ENCODE assay signal across 10 cellular contexts in genomic region chr17:73591278-73592078, GRCh38. TPM values are rescaled to one million over a fixed set of nuclear protein-coding genes. Genes with fewer than 3 reads are reported as not detected.
DNase-seq lines count a peak whose midpoint lies in the region; ATAC-seq, FAIRE-seq and TF ChIP-seq lines count a peak whose summit lies in the region.
"Had no signal": no experiment of that assay in that cellular context is flagged by ENCODE, and none has a peak within 500 bp of the region (broad histone marks: within the 10 kb centered on the region; RNA-seq: fewer than 3 reads in every experiment).

No MANE protein-coding gene starts in this region.

- H3K27me3 ChIP-seq in Peyer's patch, result no peaks in the 10 kb centered on the region

- ATAC-seq in HG02588 (IDR thresholded peaks at IDR 0.05; ENCODE audit: unreplicated experiment), result peak; percentile 71
- ATAC-seq in central memory CD8-positive, alpha-beta T cell (replicated peaks; ENCODE audit: extremely low read depth, poor library complexity, severe bottlenecking), result peak; percentile 88

- DNase-seq in GM12892 (ENCODE audit: insufficient read length), result peak; percentile 46
- DNase-seq in Peyer's patch, result peak in 2 of 3 donors; percentile 81 to 85
- peak in 1 of 2 donors; percentile 51 for DNase-seq in central memory CD8-positive, alpha-beta T cell (ENCODE audit: low spot score in 2 of 2)
- no peak for DNase-seq in MCF 10A (ENCODE audit: unreplicated experiment)
- no peak for DNase-seq in SK-N-DZ (ENCODE audit: low spot score)
- no peak for DNase-seq in NCI-H2171 (lab: John Stamatoyannopoulos, UW)
- no peak for DNase-seq in HFFc6
- DNase-seq: erythroblast had no signal

- FAIRE-seq in GM12892 (lab: Jason Lieb, UNC), result peak; percentile 77

- no peak for TF ChIP-seq CTCF in Peyer's patch (IDR thresholded peaks at IDR 0.05)
- TF ChIP-seq CTCF in MCF 10A (IDR thresholded peaks at IDR 0.05; ENCODE audit: unreplicated experiment), result no peak
- no peak for TF ChIP-seq CTCF in HFFc6 (IDR thresholded peaks at IDR 0.05)

- no TSS peak for BruUV-seq in MCF 10A (replicated peaks; lab: Mats Ljungman, UMichigan)

- intact Hi-C loops in MCF 10A (cut with micrococcal nuclease), result no loop called here

- H3K36me3 ChIP-seq in Peyer's patch, result no peaks in the 10 kb centered on the region

- peaks cover 34% of the 10 kb centered on the region for H3K4me1 Mint-ChIP-seq in central memory CD8-positive, alpha-beta T cell
- H3K4me1 Mint-ChIP-seq in MCF 10A (ENCODE audit: insufficient read depth, unreplicated experiment), result peaks cover 5% of the 10 kb centered on the region
- no peaks in the 10 kb centered on the region for H3K4me1 Mint-ChIP-seq in HFFc6 (ENCODE audit: low read depth)

- peak overlapping the region; percentile 67 for H3K27ac Mint-ChIP-seq in central memory CD8-positive, alpha-beta T cell (ENCODE audit: low read depth)
- H3K27ac Mint-ChIP-seq in MCF 10A (ENCODE audit: low read depth, unreplicated experiment), result no peak overlapping the region
- H3K27ac Mint-ChIP-seq in HFFc6, result no peak overlapping the region

- no peaks in the 10 kb centered on the region for H3K27me3 Mint-ChIP-seq in central memory CD8-positive, alpha-beta T cell
- H3K27me3 Mint-ChIP-seq in MCF 10A (ENCODE audit: insufficient read depth, unreplicated experiment) (peaks cover 16% of the 10 kb centered on the region), HFFc6 (ENCODE audit: insufficient read depth) (no peaks in the 10 kb centered on the region; the same call in 1 of the 2 replicates)

- peak overlapping the region in 2 of 4 donors; percentile 69 to 86 for H3K27ac ChIP-seq in Peyer's patch
- H3K27ac ChIP-seq: SK-N-MC had no signal

- POLR2A ChIA-PET in MCF 10A (lab: Yijun Ruan, JAX), result no interaction called here

- peak overlapping the region; percentile 64 for H3K4me3 Mint-ChIP-seq in central memory CD8-positive, alpha-beta T cell
- H3K4me3 Mint-ChIP-seq in MCF 10A (ENCODE audit: unreplicated experiment) (no peak overlapping the region), HFFc6 (no peak overlapping the region)

- H3K4me1 ChIP-seq in Peyer's patch, result peaks cover 0 to 65% (median 27%) of the 10 kb centered on the region in 4 donors

- peaks cover 5% of the 10 kb centered on the region for H3K36me3 Mint-ChIP-seq in central memory CD8-positive, alpha-beta T cell (ENCODE audit: insufficient read depth)
- no peaks in the 10 kb centered on the region for H3K36me3 Mint-ChIP-seq in MCF 10A (ENCODE audit: insufficient read depth, unreplicated experiment)
- H3K36me3 Mint-ChIP-seq in HFFc6 (ENCODE audit: low read depth), result peaks cover 4% of the 10 kb centered on the region; the same call in 1 of the 2 replicates

- TF ChIP-seq POLR2A in GM12892 (IDR thresholded peaks at IDR 0.05; ENCODE audit: low read depth, low read length) (no peak; the same call in 1 of the 2 replicates), Peyer's patch (IDR thresholded peaks at IDR 0.05) (no peak)

- peak overlapping the region in 2 of 4 donors; percentile 4 to 9 for H3K4me3 ChIP-seq in Peyer's patch
- H3K4me3 ChIP-seq: SK-N-MC had no signal

- no peaks in the 10 kb centered on the region for H3K9me3 ChIP-seq in Peyer's patch

- CTCF ChIA-PET in MCF 10A (lab: Yijun Ruan, JAX), result no interaction called here

- H3K9me3 Mint-ChIP-seq in central memory CD8-positive, alpha-beta T cell, result no peaks in the 10 kb centered on the region
- H3K9me3 Mint-ChIP-seq in MCF 10A (ENCODE audit: unreplicated experiment), result no peaks in the 10 kb centered on the region
- H3K9me3 Mint-ChIP-seq in HFFc6, result peaks cover 71% of the 10 kb centered on the region

RNA-seq across cellular contexts. Expression of gene SDK2, which starts 52.8 kb away (rescaled TPM):
- polyA plus RNA-seq in GM12892 (2012; ENCODE audit: missing spikeins), result not detected
- total RNA-seq in Peyer's patch, result 1 to 10 TPM in 2 of 4 donors, under 1 TPM in 2; 0.18 to 3.3 (median 1.2) TPM
- total RNA-seq in MCF 10A (2022), result not detected in 2 replicates
- polyA plus RNA-seq in SK-N-DZ (2014; cell fraction: cytosol; rRNA removed), result 1.7 and 2.4 TPM in 2 replicates
- polyA plus RNA-seq in SK-N-DZ (2014; cell fraction: nucleus; rRNA removed), result 0.85 and 1.3 TPM in 2 replicates
- total RNA-seq in HFFc6 (2021; fragmentation: NEBNext Ultra II Directional; extraction: Animal tissue kit (Norgen Biotek cat#: 25700)), result under 1 TPM in 2 of 6 experiments, not detected in 4; 0.03 TPM

Comparison
In these comparisons a context has a peak if more than half of its experiments do, and no peak if none do; other contexts are left out.
1. DNase-seq: peak in GM12892 (single experiment) and Peyer's patch (2 of 3); none in MCF 10A (single experiment), SK-N-DZ (single experiment), NCI-H2171 (single experiment) and HFFc6 (single experiment).